10 cellular contexts compared by ENCODE assay signal in the genomic region with DNA sequence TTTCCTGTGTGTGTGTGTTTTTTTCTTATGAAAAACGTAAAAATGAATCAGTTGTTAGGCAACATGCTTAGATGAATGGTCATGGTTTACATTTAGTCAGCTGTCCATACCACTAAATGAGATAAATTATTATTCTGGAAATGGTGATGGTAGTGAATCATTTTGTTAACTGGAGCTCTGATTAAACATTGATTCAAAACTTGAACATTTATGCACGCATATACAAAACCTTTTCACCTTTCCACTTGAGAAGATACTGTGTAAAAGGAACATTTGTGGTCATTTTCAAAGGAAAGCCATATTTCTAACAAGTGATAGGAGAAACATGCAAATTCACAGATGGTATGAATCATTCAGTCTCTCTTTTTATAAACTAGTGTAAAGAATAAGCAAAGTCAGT.
DNase-seq lines count a peak whose midpoint lies in the region; ATAC-seq and TF ChIP-seq lines count a peak whose summit lies in the region.
"Had no signal": no experiment of that assay in that cellular context is flagged by ENCODE, and none has a peak within 500 bp of the region (broad histone marks: within the 10 kb centered on the region; RNA-seq: fewer than 3 reads in every experiment).

No MANE protein-coding gene starts in this region.

- H3K27me3 Mint-ChIP-seq in effector memory CD8-positive, alpha-beta T cell, result peaks cover 0 to 4% of the 10 kb centered on the region in 2 donors

- H3K9me3 ChIP-seq in adipocyte (ENCODE audit: control insufficient read depth, low read length) (no peaks in the 10 kb centered on the region), esophagus muscularis mucosa (no peaks in the 10 kb centered on the region)

- peaks cover 27% of the 10 kb centered on the region for H3K4me1 ChIP-seq in adipocyte (ENCODE audit: control insufficient read depth, insufficient read depth, low read length)
- peaks cover 0 to 5% (median 0%) of the 10 kb centered on the region in 4 donors for H3K4me1 ChIP-seq in esophagus muscularis mucosa

- no peak overlapping the region for H3K27ac Mint-ChIP-seq in effector memory CD8-positive, alpha-beta T cell

- no peak overlapping the region for H3K4me3 ChIP-seq in adipocyte (ENCODE audit: low read length)
- no peak overlapping the region for H3K4me3 ChIP-seq in esophagus muscularis mucosa

- H3K9ac ChIP-seq in adipocyte (ENCODE audit: low read length), result no peak overlapping the region

- H3K4me1 Mint-ChIP-seq in effector memory CD8-positive, alpha-beta T cell (ENCODE audit: low read depth in 2 of 2), result no peaks in the 10 kb centered on the region

- TF ChIP-seq EP300 in esophagus muscularis mucosa (IDR thresholded peaks at IDR 0.05), result no peak

- H3K27ac ChIP-seq in esophagus muscularis mucosa (replicated peaks in 1 of 4), result no peak overlapping the region

- intact Hi-C loops in esophagus muscularis mucosa (cut with DNase I), result no loop called here
- intact Hi-C loops in sciatic nerve (cut with DNase I), result no loop called here

- H3K27me3 ChIP-seq in adipocyte (replicated peaks; ENCODE audit: control insufficient read depth, insufficient read depth, low read length), result no peaks in the 10 kb centered on the region
- no peaks in the 10 kb centered on the region for H3K27me3 ChIP-seq in esophagus muscularis mucosa

- no peak overlapping the region for H3K4me3 Mint-ChIP-seq in effector memory CD8-positive, alpha-beta T cell

- no peaks in the 10 kb centered on the region for H3K36me3 Mint-ChIP-seq in effector memory CD8-positive, alpha-beta T cell (ENCODE audit: insufficient read depth)

- 49% methylated on average over 2 of the region's 2 CpGs for WGBS in esophagus muscularis mucosa

- peaks cover 0 to 6% of the 10 kb centered on the region in 2 donors for H3K9me3 Mint-ChIP-seq in effector memory CD8-positive, alpha-beta T cell

- TF ChIP-seq POLR2A in esophagus muscularis mucosa (IDR thresholded peaks at IDR 0.05; ENCODE audit: low read depth), result no peak

- TF ChIP-seq CTCF in esophagus muscularis mucosa (IDR thresholded peaks at IDR 0.05), result no peak

- H3K36me3 ChIP-seq in adipocyte (ENCODE audit: control insufficient read depth, insufficient read depth, low read length, severe bottlenecking) (no peaks in the 10 kb centered on the region), esophagus muscularis mucosa (no peaks in the 10 kb centered on the region)

- ATAC-seq in HG03342 (IDR thresholded peaks at IDR 0.05; ENCODE audit: unreplicated experiment) (peak; percentile 34), sciatic nerve (no peak)
- no peak for ATAC-seq in effector memory CD8-positive, alpha-beta T cell (replicated peaks)

- DNase-seq in ELR (ENCODE audit: low read depth) (peak; percentile 91), adipocyte (ENCODE audit: low read depth) (peak; percentile 65), inferior parietal cortex (ENCODE audit: extremely low spot score) (peak; percentile 29), esophagus muscularis mucosa (ENCODE audit: extremely low spot score) (no peak), LoVo (ENCODE audit: low spot score) (no peak), sciatic nerve (ENCODE audit: low spot score) (no peak)
- no peak for DNase-seq in effector memory CD8-positive, alpha-beta T cell
- DNase-seq: dermis blood vessel endothelial cell, NCI-H1417 treated with DMSO at 0.1 percent for 48 hours had no signal

Comparison
In these comparisons a context has a peak if more than half of its experiments do, and no peak if none do; other contexts are left out.
1. DNase-seq: peak in ELR (single experiment), adipocyte (single experiment) and inferior parietal cortex (single experiment); none in esophagus muscularis mucosa (single experiment), LoVo (single experiment), sciatic nerve (single experiment) and effector memory CD8-positive, alpha-beta T cell (0 of 3).